1 cellular context compared by ENCODE assay signal in genomic region chr22:19876314-19876940, GRCh38.
TF ChIP-seq lines count a peak whose summit lies in the region.

No MANE protein-coding gene starts in this region.

TF ChIP-seq in K562, 482 proteins besides CTCF, POLR2A, EP300 and RAD21 (continues in another document):
- TF ChIP-seq CBX3 (IDR thresholded peaks at IDR 0.05; ENCODE audit: borderline replicate concordance in 1 of 2, low read length in 2 of 2) (no peak), STAT6 (CRISPR knock-in tag; IDR thresholded peaks at IDR 0.05) (0 out of 2 replicates have a peak, but pooled peaks have one; percentile 31), ZFP91 (CRISPR knock-in tag; IDR thresholded peaks at IDR 0.05) (no peak), NRF1 (conservative IDR thresholded peaks at IDR 0.05 in 1 of 2, IDR thresholded peaks at IDR 0.05 in 1 of 2) (no peak), HMGN3 (IDR thresholded peaks at IDR 0.05; ENCODE audit: borderline replicate concordance, extremely low read depth, insufficient read length, low read depth, low read length) (peak; percentile 51), SIX5 (IDR thresholded peaks at IDR 0.05; ENCODE audit: borderline replicate concordance in 1 of 2, insufficient read depth in 1 of 2, low read depth in 1 of 2, low read length in 2 of 2) (no peak), RFX5 (IDR thresholded peaks at IDR 0.05; ENCODE audit: low read depth, low read length) (no peak), CBFB (CRISPR knock-in tag; IDR thresholded peaks at IDR 0.05) (no peak), MAZ (CRISPR knock-in tag; conservative IDR thresholded peaks at IDR 0.05 in 1 of 2, IDR thresholded peaks at IDR 0.05 in 1 of 2) (0 out of 4 replicates have a peak, but pooled peaks of 1 of the 2 experiments have one; percentile 5), ZNF146 (CRISPR knock-in tag; IDR thresholded peaks at IDR 0.05; ENCODE audit: unreplicated experiment) (no peak), SRSF3 (IDR thresholded peaks at IDR 0.05; ENCODE audit: insufficient read depth, low read length) (0 out of 2 replicates have a peak, but pooled peaks have one; percentile 72), ZNF197 (CRISPR knock-in tag; IDR thresholded peaks at IDR 0.05; ENCODE audit: low read depth) (no peak), ZNF174 (CRISPR knock-in tag; IDR thresholded peaks at IDR 0.05) (no peak), BMI1 (IDR thresholded peaks at IDR 0.05; ENCODE audit: low read length) (no peak), RFX7 (CRISPR knock-in tag; IDR thresholded peaks at IDR 0.05) (no peak), FOXJ2 (tag; IDR thresholded peaks at IDR 0.05) (no peak), HMG20A (CRISPR knock-in tag; conservative IDR thresholded peaks at IDR 0.05) (no peak), EHMT2 (IDR thresholded peaks at IDR 0.05) (no peak), CCAR2 (IDR thresholded peaks at IDR 0.05; ENCODE audit: low read depth, low read length) (no peak), GATAD2A (IDR thresholded peaks at IDR 0.05) (no peak), TAF15 (IDR thresholded peaks at IDR 0.05; ENCODE audit: low read depth, low read length) (0 out of 2 replicates have a peak, but pooled peaks have one; percentile 68), CHD7 (IDR thresholded peaks at IDR 0.05; ENCODE audit: low read depth, low read length) (no peak), ZNF583 (CRISPR knock-in tag; IDR thresholded peaks at IDR 0.05) (no peak), ZNF277 (CRISPR knock-in tag; IDR thresholded peaks at IDR 0.05; ENCODE audit: borderline replicate concordance) (no peak), ZBTB11 (CRISPR knock-in tag; IDR thresholded peaks at IDR 0.05) (no peak), MAFG (tag; conservative IDR thresholded peaks at IDR 0.05) (no peak), RBBP5 (IDR thresholded peaks at IDR 0.05; ENCODE audit: borderline replicate concordance, insufficient read depth, low read length, poor library complexity, severe bottlenecking) (peak; percentile 41)
- TF ChIP-seq, protein P1, sequence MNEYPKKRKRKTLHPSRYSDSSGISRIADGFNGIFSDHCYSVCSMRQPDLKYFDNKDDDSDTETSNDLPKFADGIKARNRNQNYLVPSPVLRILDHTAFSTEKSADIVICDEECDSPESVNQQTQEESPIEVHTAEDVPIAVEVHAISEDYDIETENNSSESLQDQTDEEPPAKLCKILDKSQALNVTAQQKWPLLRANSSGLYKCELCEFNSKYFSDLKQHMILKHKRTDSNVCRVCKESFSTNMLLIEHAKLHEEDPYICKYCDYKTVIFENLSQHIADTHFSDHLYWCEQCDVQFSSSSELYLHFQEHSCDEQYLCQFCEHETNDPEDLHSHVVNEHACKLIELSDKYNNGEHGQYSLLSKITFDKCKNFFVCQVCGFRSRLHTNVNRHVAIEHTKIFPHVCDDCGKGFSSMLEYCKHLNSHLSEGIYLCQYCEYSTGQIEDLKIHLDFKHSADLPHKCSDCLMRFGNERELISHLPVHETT (CRISPR knock-in tag; conservative IDR thresholded peaks at IDR 0.05 in 1 of 2, IDR thresholded peaks at IDR 0.05 in 1 of 2) = 0 out of 4 replicates have a peak, but pooled peaks of 1 of the 2 experiments have one; percentile 35
- TF ChIP-seq, protein P2, sequence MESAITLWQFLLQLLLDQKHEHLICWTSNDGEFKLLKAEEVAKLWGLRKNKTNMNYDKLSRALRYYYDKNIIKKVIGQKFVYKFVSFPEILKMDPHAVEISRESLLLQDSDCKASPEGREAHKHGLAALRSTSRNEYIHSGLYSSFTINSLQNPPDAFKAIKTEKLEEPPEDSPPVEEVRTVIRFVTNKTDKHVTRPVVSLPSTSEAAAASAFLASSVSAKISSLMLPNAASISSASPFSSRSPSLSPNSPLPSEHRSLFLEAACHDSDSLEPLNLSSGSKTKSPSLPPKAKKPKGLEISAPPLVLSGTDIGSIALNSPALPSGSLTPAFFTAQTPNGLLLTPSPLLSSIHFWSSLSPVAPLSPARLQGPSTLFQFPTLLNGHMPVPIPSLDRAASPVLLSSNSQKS (CRISPR knock-in tag; IDR thresholded peaks at IDR 0.05) = no peak
